ENCODE assay signal across 31 cellular contexts in genomic region chr6:100599088-100599770, GRCh38.
"Had no signal": no experiment of that assay in that cellular context is flagged by ENCODE, and none has a peak within 500 bp of the region (broad histone marks: within the 10 kb centered on the region; RNA-seq: fewer than 3 reads in every experiment).

No MANE protein-coding gene starts in this region.

- H3K27me3 Mint-ChIP-seq: naive thymus-derived CD4-positive, alpha-beta T cell; natural killer cell treated with Interleukin-12 subunit alpha and Interleukin-12 subunit beta and Interleukin-15 and Interleukin-18, amount 100 ng/mL, for 72 hours; progenitor cell of endocrine pancreas; stimulated activated memory B cell treated with anti-CD40 and anti-IgM and Interleukin-4, amounts not matched to agents 10 μg/mL and 1 μg/mL and 100 μg/mL, for 72 hours; stimulated activated naive CD8-positive, alpha-beta T cell treated with anti-CD3 and anti-CD28 coated beads, Interleukin-15, amount 100 ng/mL, for 72 hours; type B pancreatic cell had no signal

- H3K79me2 ChIP-seq: parathyroid adenoma had no signal

- H3K9me3 ChIP-seq: ovary, psoas muscle, spleen, suprapubic skin, testis, tibial artery, transverse colon, upper lobe of right lung, uterus had no signal

- H3K4me3 Mint-ChIP-seq: naive thymus-derived CD4-positive, alpha-beta T cell; natural killer cell treated with Interleukin-12 subunit alpha and Interleukin-12 subunit beta and Interleukin-15 and Interleukin-18, amount 100 ng/mL, for 72 hours; neural progenitor cell; stimulated activated memory B cell treated with anti-CD40 and anti-IgM and Interleukin-4, amounts not matched to agents 10 μg/mL and 1 μg/mL and 100 μg/mL, for 72 hours; stimulated activated naive CD8-positive, alpha-beta T cell treated with anti-CD3 and anti-CD28 coated beads, Interleukin-15, amount 100 ng/mL, for 72 hours; type B pancreatic cell had no signal

- H3K36me3 ChIP-seq: neural progenitor cell, ovary had no signal

- H3K27ac ChIP-seq: neural progenitor cell, ovary, parathyroid adenoma, psoas muscle, skin epidermis, spleen, suprapubic skin, testis, tibial artery, transverse colon, upper lobe of right lung, uterus had no signal

- H3K9me3 Mint-ChIP-seq: naive thymus-derived CD4-positive, alpha-beta T cell; natural killer cell treated with Interleukin-12 subunit alpha and Interleukin-12 subunit beta and Interleukin-15 and Interleukin-18, amount 100 ng/mL, for 72 hours; neural progenitor cell; stimulated activated memory B cell treated with anti-CD40 and anti-IgM and Interleukin-4, amounts not matched to agents 10 μg/mL and 1 μg/mL and 100 μg/mL, for 72 hours; stimulated activated naive CD8-positive, alpha-beta T cell treated with anti-CD3 and anti-CD28 coated beads, Interleukin-15, amount 100 ng/mL, for 72 hours; type B pancreatic cell had no signal

- H3K4me1 Mint-ChIP-seq: naive thymus-derived CD4-positive, alpha-beta T cell; neural progenitor cell; stimulated activated memory B cell treated with anti-CD40 and anti-IgM and Interleukin-4, amounts not matched to agents 10 μg/mL and 1 μg/mL and 100 μg/mL, for 72 hours; stimulated activated naive CD8-positive, alpha-beta T cell treated with anti-CD3 and anti-CD28 coated beads, Interleukin-15, amount 100 ng/mL, for 72 hours had no signal

- H3K4me2 ChIP-seq: neural progenitor cell, smooth muscle cell had no signal

- ATAC-seq: naive thymus-derived CD4-positive, alpha-beta T cell; natural killer cell treated with Interleukin-12 subunit alpha and Interleukin-12 subunit beta and Interleukin-15 and Interleukin-18, amount 100 ng/mL, for 72 hours; psoas muscle; right cardiac atrium; sciatic nerve; stimulated activated memory B cell treated with anti-CD40 and anti-IgM and Interleukin-4, amounts not matched to agents 10 μg/mL and 1 μg/mL and 100 μg/mL, for 72 hours; stimulated activated naive CD8-positive, alpha-beta T cell treated with anti-CD3 and anti-CD28 coated beads, Interleukin-15, amount 100 ng/mL, for 72 hours; stimulated activated naive CD8-positive, alpha-beta T cell treated with anti-CD3 and anti-CD28 coated beads, Interleukin-15, Interleukin-2, amounts not matched to agents 100 U/mL and 50 U/mL, for 24 hours; upper lobe of right lung had no signal

- H2AFZ ChIP-seq: neural progenitor cell, parathyroid adenoma had no signal

- H3K27ac Mint-ChIP-seq: natural killer cell treated with Interleukin-12 subunit alpha and Interleukin-12 subunit beta and Interleukin-15 and Interleukin-18, amount 100 ng/mL, for 72 hours; neural progenitor cell; progenitor cell of endocrine pancreas; stimulated activated memory B cell treated with anti-CD40 and anti-IgM and Interleukin-4, amounts not matched to agents 10 μg/mL and 1 μg/mL and 100 μg/mL, for 72 hours; type B pancreatic cell had no signal

- H3K4me3 ChIP-seq: neural progenitor cell, ovary, psoas muscle, skin epidermis, smooth muscle cell, spleen, suprapubic skin, testis, tibial artery, transverse colon, upper lobe of right lung, uterus had no signal

- DNase-seq: naive thymus-derived CD4-positive, alpha-beta T cell; occipital lobe; ovary; posterior cingulate gyrus; psoas muscle; right cardiac atrium; spleen; stimulated activated CD4-positive, alpha-beta T cell treated with anti-CD3 and anti-CD28 coated beads, Interleukin-12 subunit alpha, Interleukin-12 subunit beta, amount 100 ng/mL, for 4 hours; stimulated activated CD4-positive, alpha-beta T cell treated with anti-CD3 and anti-CD28 coated beads, Interleukin-1b, Interleukin-23, amount 100 ng/mL, for 48 hours; stimulated activated CD4-positive, alpha-beta T cell treated with anti-CD3 and anti-CD28 coated beads, Interleukin-4, amount 100 ng/mL, for 1 hour; stimulated activated CD4-positive, alpha-beta T cell treated with anti-CD3 and anti-CD28 coated beads, Interleukin-4, amount 100 ng/mL, for 4 hours; stimulated activated CD8-positive, alpha-beta memory T cell treated with anti-CD3 and anti-CD28 coated beads, Interleukin-4, amount 100 ng/mL, for 48 hours; stimulated activated naive CD4-positive, alpha-beta T cell; stimulated activated naive CD8-positive, alpha-beta T cell treated with anti-CD3 and anti-CD28 coated beads, Interleukin-15, amount 100 ng/mL, for 72 hours; stimulated activated naive CD8-positive, alpha-beta T cell treated with anti-CD3 and anti-CD28 coated beads, Interleukin-15, Interleukin-2, amounts not matched to agents 100 U/mL and 50 U/mL, for 24 hours; substantia nigra; testis; tibial artery; transverse colon; upper lobe of right lung; uterus had no signal

- H3K36me3 Mint-ChIP-seq: neural progenitor cell had no signal

- H3K27me3 ChIP-seq: neural progenitor cell, ovary, spleen, suprapubic skin, testis, tibial artery, transverse colon, upper lobe of right lung, uterus had no signal

- H3K4me1 ChIP-seq: neural progenitor cell, parathyroid adenoma, psoas muscle, spleen, suprapubic skin, testis, tibial artery, transverse colon, upper lobe of right lung, uterus had no signal

- H3K9ac ChIP-seq: neural progenitor cell, parathyroid adenoma had no signal
